ENCODE assay signal across 23 cellular contexts in genomic region chr10:62284221-62284620, GRCh38. TPM values are rescaled to one million over a fixed set of nuclear protein-coding genes. Genes with fewer than 3 reads are reported as not detected.
"Had no signal": no experiment of that assay in that cellular context is flagged by ENCODE, and none has a peak within 500 bp of the region (broad histone marks: within the 10 kb centered on the region; RNA-seq: fewer than 3 reads in every experiment).

No MANE protein-coding gene starts in this region.

- H3K27ac ChIP-seq: left ventricle myocardium inferior, parathyroid adenoma, prostate gland, right lobe of liver, skin epidermis, testis, tibial nerve, upper lobe of right lung, vagina had no signal

- H3K4me1 Mint-ChIP-seq: immature natural killer cell; naive thymus-derived CD8-positive, alpha-beta T cell; neural crest cell; stimulated activated naive B cell treated with anti-CD40 and anti-IgM and Interleukin-4, amounts not matched to agents 10 μg/mL and 1 μg/mL and 100 μg/mL, for 72 hours; stimulated activated naive CD8-positive, alpha-beta T cell treated with anti-CD3 and anti-CD28 coated beads, Interleukin-15, amount 100 ng/mL, for 72 hours had no signal

- H2AFZ ChIP-seq: parathyroid adenoma had no signal

- FAIRE-seq: keratinocyte had no signal

- H3K27me3 ChIP-seq: right lobe of liver, testis, tibial nerve, upper lobe of right lung, vagina had no signal

- H3K36me3 ChIP-seq: left ventricle myocardium inferior, prostate gland, right lobe of liver, tibial nerve, upper lobe of right lung, vagina had no signal

- H3K27ac Mint-ChIP-seq: immature natural killer cell; naive thymus-derived CD8-positive, alpha-beta T cell; stimulated activated naive B cell treated with anti-CD40 and anti-IgM and Interleukin-4, amounts not matched to agents 10 μg/mL and 1 μg/mL and 100 μg/mL, for 72 hours; stimulated activated naive CD8-positive, alpha-beta T cell treated with anti-CD3 and anti-CD28 coated beads, Interleukin-15, amount 100 ng/mL, for 72 hours had no signal

- H3K36me3 Mint-ChIP-seq: naive thymus-derived CD8-positive, alpha-beta T cell; stimulated activated naive B cell treated with anti-CD40 and anti-IgM and Interleukin-4, amounts not matched to agents 10 μg/mL and 1 μg/mL and 100 μg/mL, for 72 hours had no signal

- H3K4me1 ChIP-seq: left ventricle myocardium inferior, parathyroid adenoma, prostate gland, right lobe of liver, testis, tibial nerve, upper lobe of right lung, vagina had no signal

- DNase-seq: effector memory CD4-positive, alpha-beta T cell; immature natural killer cell; left cardiac atrium; left ventricle myocardium inferior; mesendoderm; naive thymus-derived CD8-positive, alpha-beta T cell; nucleus accumbens; retina; right lobe of liver; stimulated activated CD4-positive, alpha-beta T cell treated with anti-CD3 and anti-CD28 coated beads, Interleukin-2, amount 100 ng/mL, for 24 hours; stimulated activated CD4-positive, alpha-beta T cell treated with anti-CD3 and anti-CD28 coated beads, Interleukin-4, amount 100 ng/mL, for 4 hours; stimulated activated naive B cell treated with anti-CD40 and anti-IgM and Interleukin-4, amounts not matched to agents 10 μg/mL and 1 μg/mL and 100 μg/mL, for 72 hours; stimulated activated naive CD8-positive, alpha-beta T cell treated with anti-CD3 and anti-CD28 coated beads, Interleukin-15, amount 100 ng/mL, for 72 hours; testis; upper lobe of right lung had no signal

- H3K79me2 ChIP-seq: parathyroid adenoma had no signal

- H3K9ac ChIP-seq: parathyroid adenoma had no signal

- H3K9me3 ChIP-seq: prostate gland, right lobe of liver, testis, tibial nerve, upper lobe of right lung, vagina had no signal

- H3K9me3 Mint-ChIP-seq: immature natural killer cell; naive thymus-derived CD8-positive, alpha-beta T cell; stimulated activated naive B cell treated with anti-CD40 and anti-IgM and Interleukin-4, amounts not matched to agents 10 μg/mL and 1 μg/mL and 100 μg/mL, for 72 hours; stimulated activated naive CD8-positive, alpha-beta T cell treated with anti-CD3 and anti-CD28 coated beads, Interleukin-15, amount 100 ng/mL, for 72 hours had no signal

- H3K4me3 Mint-ChIP-seq: immature natural killer cell; naive thymus-derived CD8-positive, alpha-beta T cell; neural crest cell; stimulated activated naive B cell treated with anti-CD40 and anti-IgM and Interleukin-4, amounts not matched to agents 10 μg/mL and 1 μg/mL and 100 μg/mL, for 72 hours; stimulated activated naive CD8-positive, alpha-beta T cell treated with anti-CD3 and anti-CD28 coated beads, Interleukin-15, amount 100 ng/mL, for 72 hours had no signal

- H3K4me3 ChIP-seq: left ventricle myocardium inferior, lung, prostate gland, right lobe of liver, skin epidermis, testis, tibial nerve, upper lobe of right lung, vagina had no signal

RNA-seq across cellular contexts. Expression of gene RTKN2, which starts 15.6 kb away (rescaled TPM):
- total RNA-seq: left ventricle myocardium inferior had no signal
